ENCODE assay signal across 13 cellular contexts in genomic region chr18:76572517-76573247, GRCh38.
A peak's percentile ranks its signal among the peaks of the same experiment; 100 is the strongest.
DNase-seq lines count a peak whose midpoint lies in the region; ATAC-seq and TF ChIP-seq lines count a peak whose summit lies in the region.
"Had no signal": no experiment of that assay in that cellular context is flagged by ENCODE, and none has a peak within 500 bp of the region (broad histone marks: within the 10 kb centered on the region; RNA-seq: fewer than 3 reads in every experiment).

No MANE protein-coding gene starts in this region.

- H3K36me3 Mint-ChIP-seq in nephron progenitor cell (ENCODE audit: low read depth), result peaks cover 24% of the 10 kb centered on the region
- H3K36me3 Mint-ChIP-seq: natural killer cell treated with Interleukin-12 subunit alpha and Interleukin-12 subunit beta and Interleukin-15 and Interleukin-18, amount 100 ng/mL, for 72 hours had no signal

- peak; percentile 15 for TF ChIP-seq CTCF in GM10266 (IDR thresholded peaks at IDR 0.05; ENCODE audit: control insufficient read depth, insufficient read depth, low read depth, missing control alignments)
- no peak for TF ChIP-seq CTCF in nephron progenitor cell (IDR thresholded peaks at IDR 0.05)
- TF ChIP-seq CTCF in coronary artery (IDR thresholded peaks at IDR 0.05), result no peak

- no peak overlapping the region for H3K27ac ChIP-seq in coronary artery
- H3K27ac ChIP-seq: lower lobe of right lung, sigmoid colon had no signal

- peaks cover 26% of the 10 kb centered on the region for H3K9me3 Mint-ChIP-seq in nephron progenitor cell
- H3K9me3 Mint-ChIP-seq: CD4-positive, alpha-beta T cell; natural killer cell treated with Interleukin-12 subunit alpha and Interleukin-12 subunit beta and Interleukin-15 and Interleukin-18, amount 100 ng/mL, for 72 hours had no signal

- peaks cover 42% of the 10 kb centered on the region for H3K4me1 Mint-ChIP-seq in nephron progenitor cell

- H3K4me3 Mint-ChIP-seq in nephron progenitor cell, result no peak overlapping the region
- H3K4me3 Mint-ChIP-seq: CD4-positive, alpha-beta T cell had no signal

- peaks cover 14% of the 10 kb centered on the region for H3K27me3 Mint-ChIP-seq in nephron progenitor cell (ENCODE audit: low read depth, poor library complexity)

- no peak overlapping the region for H3K4me3 ChIP-seq in coronary artery
- H3K4me3 ChIP-seq: lower lobe of right lung, sigmoid colon had no signal

- ATAC-seq in GM18907 (IDR thresholded peaks at IDR 0.05; ENCODE audit: unreplicated experiment), result no peak

- no peak for DNase-seq in GM10266 (ENCODE audit: extremely low spot score)
- peak; percentile 33 for DNase-seq in MV-4-11 (lab: John Stamatoyannopoulos, UW)
- peak; percentile 66 for DNase-seq in SHP77 treated with DMSO at 0.1 percent for 48 hours (lab: John Stamatoyannopoulos, UW)
- DNase-seq in nephron progenitor cell, result no peak
- DNase-seq in NCI-H1694 treated with DMSO at 0.1 percent for 48 hours (lab: John Stamatoyannopoulos, UW), result no peak
- no peak for DNase-seq in coronary artery (ENCODE audit: low spot score)
- DNase-seq: activated CD4-positive, alpha-beta T cell treated with anti-CD3 and anti-CD28 coated beads, Interleukin-2, amount 50 U/mL, for 1 hour; CD4-positive, alpha-beta T cell; lower lobe of right lung; sigmoid colon; stimulated activated naive CD4-positive, alpha-beta T cell had no signal

- peak overlapping the region; percentile 83 for H3K27ac Mint-ChIP-seq in nephron progenitor cell
- H3K27ac Mint-ChIP-seq: CD4-positive, alpha-beta T cell had no signal

Comparison
In these comparisons a context has a peak if more than half of its experiments do, and no peak if none do; other contexts are left out.
1. DNase-seq: peak in MV-4-11 (single experiment) and SHP77 treated with DMSO at 0.1 percent for 48 hours (single experiment); none in GM10266 (single experiment), nephron progenitor cell (single experiment), NCI-H1694 treated with DMSO at 0.1 percent for 48 hours (single experiment) and coronary artery (single experiment).